Comparison of ENCODE assay signal across 9 cellular contexts in genomic region chr16:17211797-17212196, GRCh38.
DNase-seq lines count a peak whose midpoint lies in the region; ATAC-seq and TF ChIP-seq lines count a peak whose summit lies in the region.
"Had no signal": no experiment of that assay in that cellular context is flagged by ENCODE, and none has a peak within 500 bp of the region (broad histone marks: within the 10 kb centered on the region; RNA-seq: fewer than 3 reads in every experiment).

No MANE protein-coding gene starts in this region.

- no peak overlapping the region for H3K9ac ChIP-seq in mesendoderm (ENCODE audit: low read length)

- no peaks in the 10 kb centered on the region for H3K36me3 ChIP-seq in mesendoderm (ENCODE audit: control insufficient read depth, insufficient read depth, low read length)
- H3K36me3 ChIP-seq in adrenal gland (replicated peaks in 1 of 2) = no peaks in the 10 kb centered on the region

- POLR2A ChIA-PET in activated CD4-positive, alpha-beta memory T cell treated with anti-CD3 and anti-CD28 coated beads for 36 hours (lab: Charles Lee) = no interaction called here

- no peak overlapping the region for H3K18ac ChIP-seq in mesendoderm (ENCODE audit: low read length)

- no peak overlapping the region for H3K27ac ChIP-seq in mesendoderm (ENCODE audit: low read depth, low read length)
- H3K27ac ChIP-seq in adrenal gland = no peak overlapping the region
- H3K27ac ChIP-seq: skin epidermis had no signal

- no peak for ATAC-seq in GM21381 (IDR thresholded peaks at IDR 0.05; ENCODE audit: unreplicated experiment)
- no peak for ATAC-seq in GM21367 (IDR thresholded peaks at IDR 0.05; ENCODE audit: unreplicated experiment)

- H3K4me3 ChIP-seq in mesendoderm (ENCODE audit: low read length) (no peak overlapping the region), adrenal gland (no peak overlapping the region)
- H3K4me3 ChIP-seq: skin epidermis had no signal

- H3K56ac ChIP-seq in mesendoderm (ENCODE audit: low read length) = no peak overlapping the region

- H3K4me2 ChIP-seq in mesendoderm (ENCODE audit: low read length) = no peak overlapping the region

- TF ChIP-seq POLR2A in adrenal gland (IDR thresholded peaks at IDR 0.05) = no peak

- no peak overlapping the region for H4K5ac ChIP-seq in mesendoderm (ENCODE audit: low read length)

- no peak overlapping the region for H2BK120ac ChIP-seq in mesendoderm (ENCODE audit: low read depth, low read length)

- no peak overlapping the region for H3K4ac ChIP-seq in mesendoderm (ENCODE audit: low read depth, low read length)

- no peaks in the 10 kb centered on the region for H3K79me1 ChIP-seq in mesendoderm (ENCODE audit: low read length)

- H2BK15ac ChIP-seq in mesendoderm (replicated peaks; ENCODE audit: low read depth) = no peak overlapping the region

- CTCF ChIA-PET in activated CD4-positive, alpha-beta memory T cell treated with anti-CD3 and anti-CD28 coated beads for 36 hours (lab: Charles Lee) = interaction anchor here (0.7 to 1.0 kb wide), 2 partner anchors 91 to 208 kb away, joined by 3 read pairs; no protein-coding TSS in a partner anchor

- H3K23ac ChIP-seq in mesendoderm (ENCODE audit: low read length) = no peak overlapping the region

- no peaks in the 10 kb centered on the region for H3K79me2 ChIP-seq in mesendoderm (ENCODE audit: control insufficient read depth, insufficient read depth, low read length)

- DNase-seq in CD1c-positive myeloid dendritic cell (ENCODE audit: extremely low spot score) = peak; percentile 24
- peak; percentile 11 for DNase-seq in HFFc6
- DNase-seq in activated CD4-positive, alpha-beta memory T cell treated with anti-CD3 and anti-CD28 coated beads for 36 hours = peak; percentile 43
- peak; percentile 87 for DNase-seq in mesendoderm
- DNase-seq in GM03348 (ENCODE audit: low spot score) = no peak
- DNase-seq in adrenal gland = no peak

- WGBS in mesendoderm (ENCODE audit: extremely low coverage, insufficient coverage, low lambda C conversion rate) = no CpG with 5 or more reads among the region's 4 CpGs
- 83 to 92% (median 89%) methylated on average over 4 of the region's 4 CpGs for WGBS in adrenal gland, 4 donors

- no peak overlapping the region for H3K27ac Mint-ChIP-seq in HFFc6
- H3K27ac Mint-ChIP-seq in activated CD4-positive, alpha-beta memory T cell treated with anti-CD3 and anti-CD28 coated beads for 36 hours = no peak overlapping the region

- intact Hi-C loops in activated CD4-positive, alpha-beta memory T cell treated with anti-CD3 and anti-CD28 coated beads for 36 hours (cut with micrococcal nuclease) = loop anchor here (5.0 to 10.0 kb wide), 2 partner anchors 153 to 261 kb away; partner anchors contain the start of gene XYLT1
- intact Hi-C loops in adrenal gland (cut with DNase I) = no loop called here

- H3K4me3 Mint-ChIP-seq in HFFc6 = no peak overlapping the region
- no peak overlapping the region for H3K4me3 Mint-ChIP-seq in activated CD4-positive, alpha-beta memory T cell treated with anti-CD3 and anti-CD28 coated beads for 36 hours

- TF ChIP-seq CTCF in HFFc6 (IDR thresholded peaks at IDR 0.05) = peak; percentile 68
- peak in 2 of 6 experiments; percentile 11 to 31 for TF ChIP-seq CTCF in adrenal gland (IDR thresholded peaks at IDR 0.05)

- H4K8ac ChIP-seq in mesendoderm (ENCODE audit: low read depth, low read length) = no peak overlapping the region

- no peaks in the 10 kb centered on the region for H3K4me1 ChIP-seq in mesendoderm (ENCODE audit: control insufficient read depth, low read depth, low read length)
- no peaks in the 10 kb centered on the region for H3K4me1 ChIP-seq in adrenal gland (replicated peaks in 1 of 2)

- H3K9me3 Mint-ChIP-seq in HFFc6 = no peaks in the 10 kb centered on the region
- peaks cover 11% of the 10 kb centered on the region for H3K9me3 Mint-ChIP-seq in activated CD4-positive, alpha-beta memory T cell treated with anti-CD3 and anti-CD28 coated beads for 36 hours

- H3K27me3 Mint-ChIP-seq in HFFc6 (ENCODE audit: insufficient read depth) = no peaks in the 10 kb centered on the region; the same call in 1 of the 2 replicates
- H3K27me3 Mint-ChIP-seq in activated CD4-positive, alpha-beta memory T cell treated with anti-CD3 and anti-CD28 coated beads for 36 hours = no peaks in the 10 kb centered on the region

- no peaks in the 10 kb centered on the region for H3K4me1 Mint-ChIP-seq in HFFc6 (ENCODE audit: low read depth)
- peaks cover 6% of the 10 kb centered on the region for H3K4me1 Mint-ChIP-seq in activated CD4-positive, alpha-beta memory T cell treated with anti-CD3 and anti-CD28 coated beads for 36 hours (ENCODE audit: low read depth)

- no peaks in the 10 kb centered on the region for H3K9me3 ChIP-seq in adrenal gland (replicated peaks in 1 of 3)

- no peak overlapping the region for H2BK5ac ChIP-seq in mesendoderm (ENCODE audit: low read length)

- H3K27me3 ChIP-seq in mesendoderm (ENCODE audit: insufficient read depth, low read length, poor library complexity) = no peaks in the 10 kb centered on the region
- H3K27me3 ChIP-seq in adrenal gland = no peaks in the 10 kb centered on the region

- H2AK5ac ChIP-seq in mesendoderm (ENCODE audit: low read length) = no peak overlapping the region

- H3K36me3 Mint-ChIP-seq in HFFc6 (ENCODE audit: low read depth) = peaks cover 11% of the 10 kb centered on the region
- peaks cover 12% of the 10 kb centered on the region for H3K36me3 Mint-ChIP-seq in activated CD4-positive, alpha-beta memory T cell treated with anti-CD3 and anti-CD28 coated beads for 36 hours

Comparison
In these comparisons a context has a peak if more than half of its experiments do, and no peak if none do; other contexts are left out.
1. DNase-seq: peak in CD1c-positive myeloid dendritic cell (single experiment), HFFc6 (single experiment), activated CD4-positive, alpha-beta memory T cell treated with anti-CD3 and anti-CD28 coated beads for 36 hours (single experiment) and mesendoderm (single experiment); none in GM03348 (single experiment) and adrenal gland (0 of 7).